Comparison of ENCODE assay signal across 2 cellular contexts in genomic region chr1:30787266-30787665, GRCh38.
TF ChIP-seq lines count a peak whose summit lies in the region.

No MANE protein-coding gene starts in this region.

TF ChIP-seq in IMR-90, 13 proteins besides CTCF, POLR2A, EP300 and RAD21:
- no peak for TF ChIP-seq NFE2L2 (IDR thresholded peaks at IDR 0.05; ENCODE audit: low read depth, low read length)
- TF ChIP-seq MXI1 (IDR thresholded peaks at IDR 0.05; ENCODE audit: borderline replicate concordance, low read depth, low read length), result no peak
- TF ChIP-seq MAFK (IDR thresholded peaks at IDR 0.05; ENCODE audit: low read depth, low read length), result no peak
- no peak for TF ChIP-seq CEBPB (IDR thresholded peaks at IDR 0.05; ENCODE audit: low read depth, low read length)
- TF ChIP-seq BHLHE40 (IDR thresholded peaks at IDR 0.05; ENCODE audit: low read depth, low read length), result no peak
- no peak for TF ChIP-seq FOS (IDR thresholded peaks at IDR 0.05; ENCODE audit: low read depth, low read length)
- TF ChIP-seq RCOR1 (IDR thresholded peaks at IDR 0.05; ENCODE audit: insufficient replicate concordance, low read length), result no peak
- TF ChIP-seq, protein P1, sequence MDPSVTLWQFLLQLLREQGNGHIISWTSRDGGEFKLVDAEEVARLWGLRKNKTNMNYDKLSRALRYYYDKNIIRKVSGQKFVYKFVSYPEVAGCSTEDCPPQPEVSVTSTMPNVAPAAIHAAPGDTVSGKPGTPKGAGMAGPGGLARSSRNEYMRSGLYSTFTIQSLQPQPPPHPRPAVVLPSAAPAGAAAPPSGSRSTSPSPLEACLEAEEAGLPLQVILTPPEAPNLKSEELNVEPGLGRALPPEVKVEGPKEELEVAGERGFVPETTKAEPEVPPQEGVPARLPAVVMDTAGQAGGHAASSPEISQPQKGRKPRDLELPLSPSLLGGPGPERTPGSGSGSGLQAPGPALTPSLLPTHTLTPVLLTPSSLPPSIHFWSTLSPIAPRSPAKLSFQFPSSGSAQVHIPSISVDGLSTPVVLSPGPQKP (IDR thresholded peaks at IDR 0.05; ENCODE audit: borderline replicate concordance, low read depth, low read length), result no peak

TF ChIP-seq in H1, 55 proteins besides CTCF, POLR2A, EP300 and RAD21:
- TF ChIP-seq JUN (IDR thresholded peaks at IDR 0.05; ENCODE audit: low read depth, low read length), result no peak
- no peak for TF ChIP-seq TCF12 (IDR thresholded peaks at IDR 0.05; ENCODE audit: low read depth, low read length)
- TF ChIP-seq TAF1 (IDR thresholded peaks at IDR 0.05; ENCODE audit: low read depth, low read length), result no peak
